Comparison of ENCODE assay signal across 21 cellular contexts in genomic region chr4:1401409-1402020, GRCh38. TPM values are rescaled to one million over a fixed set of nuclear protein-coding genes. Genes with fewer than 3 reads are reported as not detected.
DNase-seq lines count a peak whose midpoint lies in the region; ATAC-seq, FAIRE-seq and TF ChIP-seq lines count a peak whose summit lies in the region.
"Had no signal": no experiment of that assay in that cellular context is flagged by ENCODE, and none has a peak within 500 bp of the region (broad histone marks: within the 10 kb centered on the region; RNA-seq: fewer than 3 reads in every experiment).

No MANE protein-coding gene starts in this region.

- peaks cover 9% of the 10 kb centered on the region for H3K9me3 ChIP-seq in astrocyte (ENCODE audit: insufficient read depth, low read depth, low read length)
- H3K9me3 ChIP-seq: right lobe of liver had no signal

- H3K4me3 Mint-ChIP-seq in astrocyte (ENCODE audit: unreplicated experiment) (no peak overlapping the region), nephron progenitor cell (no peak overlapping the region)
- H3K4me3 Mint-ChIP-seq: activated CD8-positive, alpha-beta T cell treated with anti-CD3 and anti-CD28 coated beads, Interleukin-2, amount 10 ng/mL, durations not matched to agents 7 days and 5 days; activated naive CD8-positive, alpha-beta T cell treated with anti-CD3 and anti-CD28 coated beads, Interleukin-2, amount 10 ng/mL, durations not matched to agents 7 days and 5 days; memory B cell; neural progenitor cell had no signal

- H3K27ac ChIP-seq in astrocyte (ENCODE audit: low read depth, low read length), result no peak overlapping the region
- H3K27ac ChIP-seq: cardiac muscle cell, neural progenitor cell, right lobe of liver had no signal

- H3K9ac ChIP-seq in astrocyte (ENCODE audit: low read length), result no peak overlapping the region
- H3K9ac ChIP-seq: neural progenitor cell had no signal

- no peaks in the 10 kb centered on the region for H4K20me1 ChIP-seq in astrocyte (ENCODE audit: insufficient read depth, low read length)

- no peak for TF ChIP-seq CTCF in astrocyte (IDR thresholded peaks at IDR 0.05; ENCODE audit: insufficient read depth, low read depth, low read length)
- no peak for TF ChIP-seq CTCF in nephron progenitor cell (IDR thresholded peaks at IDR 0.05)

- H3K4me1 ChIP-seq in astrocyte (ENCODE audit: insufficient read depth, low read length), result no peaks in the 10 kb centered on the region
- H3K4me1 ChIP-seq: neural progenitor cell, right lobe of liver had no signal

- peaks cover 31% of the 10 kb centered on the region for H3K27me3 ChIP-seq in astrocyte (ENCODE audit: insufficient read depth, low read length)

- FAIRE-seq in astrocyte (lab: Jason Lieb, UNC), result no peak
- FAIRE-seq: H1, TTC549 had no signal

- H3K4me2 ChIP-seq in astrocyte (ENCODE audit: low read length), result no peak overlapping the region
- H3K4me2 ChIP-seq: neural progenitor cell had no signal

- H3K4me1 Mint-ChIP-seq in astrocyte (ENCODE audit: low read depth, unreplicated experiment) (no peaks in the 10 kb centered on the region), nephron progenitor cell (no peaks in the 10 kb centered on the region)
- H3K4me1 Mint-ChIP-seq: memory B cell had no signal

- H3K36me3 Mint-ChIP-seq in astrocyte (ENCODE audit: low read depth, unreplicated experiment) (peaks cover 2% of the 10 kb centered on the region), nephron progenitor cell (ENCODE audit: low read depth) (no peaks in the 10 kb centered on the region)

- peak; percentile 20 for DNase-seq in AG20443 (ENCODE audit: low spot score)
- peak; percentile 9 for DNase-seq in Daoy (ENCODE audit: low read depth)
- no peak for DNase-seq in astrocyte (ENCODE audit: low read depth)
- peak; percentile 5 for DNase-seq in nephron progenitor cell
- no peak for DNase-seq in germinal center (ENCODE audit: low spot score)
- no peak for DNase-seq in stimulated activated CD4-positive, alpha-beta T cell treated with anti-CD3 and anti-CD28 coated beads, Interleukin-2, amount 100 ng/mL, for 24 hours
- DNase-seq: activated CD8-positive, alpha-beta T cell treated with anti-CD3 and anti-CD28 coated beads, Interleukin-2, amount 10 ng/mL, durations not matched to agents 7 days and 5 days; foreskin fibroblast; NCI-H187 treated with DMSO at 0.1 percent for 48 hours; NCI-H510A treated with DMSO at 0.1 percent for 48 hours; OCI-M1; stimulated activated CD4-positive, alpha-beta T cell treated with anti-CD3 and anti-CD28 coated beads, Interleukin-4, amount 100 ng/mL, for 24 hours had no signal

- H3K27me3 Mint-ChIP-seq in astrocyte (ENCODE audit: low read depth, unreplicated experiment) (peaks cover 24% of the 10 kb centered on the region), nephron progenitor cell (ENCODE audit: low read depth, poor library complexity) (peaks cover 70% of the 10 kb centered on the region)

- H3K79me2 ChIP-seq in astrocyte (ENCODE audit: insufficient read depth, low read length), result no peaks in the 10 kb centered on the region

- no peak for ATAC-seq in HG03097 (IDR thresholded peaks at IDR 0.05; ENCODE audit: low FRiP score, unreplicated experiment)
- ATAC-seq: activated CD8-positive, alpha-beta T cell treated with anti-CD3 and anti-CD28 coated beads, Interleukin-2, amount 10 ng/mL, durations not matched to agents 7 days and 5 days; right lobe of liver had no signal

- no peak overlapping the region for H3K4me3 ChIP-seq in astrocyte (ENCODE audit: insufficient read depth, low read depth, low read length)
- H3K4me3 ChIP-seq: cardiac muscle cell, neural progenitor cell, right lobe of liver had no signal

- peaks cover 11% of the 10 kb centered on the region for H3K9me3 Mint-ChIP-seq in astrocyte (ENCODE audit: unreplicated experiment)
- peaks cover 25% of the 10 kb centered on the region for H3K9me3 Mint-ChIP-seq in nephron progenitor cell
- H3K9me3 Mint-ChIP-seq: memory B cell had no signal

- no peak overlapping the region for H2AFZ ChIP-seq in astrocyte (ENCODE audit: low read depth, low read length)
- H2AFZ ChIP-seq: neural progenitor cell had no signal

- no peaks in the 10 kb centered on the region for H3K36me3 ChIP-seq in astrocyte (ENCODE audit: insufficient read depth, low read length)
- H3K36me3 ChIP-seq: cardiac muscle cell, neural progenitor cell, right lobe of liver had no signal

- H3K27ac Mint-ChIP-seq in astrocyte (ENCODE audit: unreplicated experiment) (peak overlapping the region; percentile 18), nephron progenitor cell (no peak overlapping the region)
- H3K27ac Mint-ChIP-seq: activated CD8-positive, alpha-beta T cell treated with anti-CD3 and anti-CD28 coated beads, Interleukin-2, amount 10 ng/mL, durations not matched to agents 7 days and 5 days; activated naive CD8-positive, alpha-beta T cell treated with anti-CD3 and anti-CD28 coated beads, Interleukin-2, amount 10 ng/mL, durations not matched to agents 7 days and 5 days; memory B cell; neural progenitor cell had no signal

RNA-seq across cellular contexts. Expression of gene NKX1-1, which starts 4.7 kb away (rescaled TPM):
- not detected in 2 replicates for total RNA-seq in Daoy (2014; rRNA removed; shearing (Covaris generic))
- not detected in 2 replicates for total RNA-seq in astrocyte
- total RNA-seq: activated CD8-positive, alpha-beta T cell treated with anti-CD3 and anti-CD28 coated beads, Interleukin-2, amount 10 ng/mL, durations not matched to agents 7 days and 5 days; activated naive CD8-positive, alpha-beta T cell treated with anti-CD3 and anti-CD28 coated beads, Interleukin-2, amount 10 ng/mL, durations not matched to agents 7 days and 5 days; cardiac muscle cell; H1; MCF 10A; right lobe of liver had no signal

RNA-seq across cellular contexts. Expression of gene UVSSA, which starts 54.5 kb away (rescaled TPM):
- 3.2 and 4.9 TPM in 2 replicates for total RNA-seq in Daoy (2014; rRNA removed; shearing (Covaris generic))
- 14.2 and 14.8 TPM in 2 replicates for total RNA-seq in astrocyte

Comparison
In these comparisons a context has a peak if more than half of its experiments do, and no peak if none do; other contexts are left out.
1. DNase-seq: peak in AG20443 (single experiment), Daoy (single experiment) and nephron progenitor cell (single experiment); none in astrocyte (single experiment), germinal center (single experiment) and stimulated activated CD4-positive, alpha-beta T cell treated with anti-CD3 and anti-CD28 coated beads, Interleukin-2, amount 100 ng/mL, for 24 hours (0 of 2).